ENCODE assay signal across 29 cellular contexts in genomic region chr7:88176190-88176589, GRCh38.
"Had no signal": no experiment of that assay in that cellular context is flagged by ENCODE, and none has a peak within 500 bp of the region (broad histone marks: within the 10 kb centered on the region; RNA-seq: fewer than 3 reads in every experiment).

No MANE protein-coding gene starts in this region.

- H3K36me3 ChIP-seq: stomach, suprapubic skin, thoracic aorta, thyroid gland, tibial artery, tibial nerve, transverse colon, upper lobe of left lung, upper lobe of right lung, uterus, vagina had no signal

- FAIRE-seq: urothelium cell line had no signal

- H3K27ac Mint-ChIP-seq: stimulated activated effector memory CD8-positive, alpha-beta T cell treated with anti-CD3 and anti-CD28 coated beads, Interleukin-12 subunit alpha, Interleukin-12 subunit beta, amount 100 ng/mL, for 72 hours; stimulated activated memory B cell treated with anti-CD40 and anti-IgM and Interleukin-4, amounts not matched to agents 10 μg/mL and 1 μg/mL and 100 μg/mL, for 72 hours; stimulated activated naive B cell treated with anti-CD40 and anti-IgM and Interleukin-4, amounts not matched to agents 10 μg/mL and 1 μg/mL and 100 μg/mL, for 72 hours; stimulated activated naive CD8-positive, alpha-beta T cell treated with anti-CD3 and anti-CD28 coated beads, Interleukin-15, amount 100 ng/mL, for 72 hours; stimulated activated naive CD8-positive, alpha-beta T cell treated with anti-CD3 and anti-CD28 coated beads, Interleukin-15, Interleukin-2, amounts not matched to agents 100 ng/mL and 50 ng/mL, for 24 hours; type B pancreatic cell had no signal

- H3K9me3 ChIP-seq: stomach, suprapubic skin, testis, thoracic aorta, thyroid gland, tibial artery, tibial nerve, transverse colon, upper lobe of left lung, upper lobe of right lung, uterus, vagina had no signal

- DNase-seq: stimulated activated CD4-positive, alpha-beta T cell treated with anti-CD3 and anti-CD28 coated beads, Interleukin-2, amount 100 ng/mL, for 48 hours; stimulated activated CD4-positive, alpha-beta T cell treated with anti-CD3 and anti-CD28 coated beads, Interleukin-4, amount 100 ng/mL, for 1 hour; stimulated activated CD4-positive, alpha-beta T cell treated with anti-CD3 and anti-CD28 coated beads, Interleukin-4, amount 100 ng/mL, for 24 hours; stimulated activated CD4-positive, alpha-beta T cell treated with anti-CD3 and anti-CD28 coated beads, Interleukin-4, amount 100 ng/mL, for 4 hours; stimulated activated CD8-positive, alpha-beta memory T cell treated with anti-CD3 and anti-CD28 coated beads, Interleukin-4, amount 100 ng/mL, for 48 hours; stimulated activated naive B cell treated with anti-CD40 and anti-IgM and Interleukin-4, amounts not matched to agents 10 μg/mL and 1 μg/mL and 100 μg/mL, for 72 hours; stimulated activated naive CD4-positive, alpha-beta T cell; stimulated activated naive CD4-positive, alpha-beta T cell treated with Interleukin-2 at 50 U/mL for 16 hours; stimulated activated naive CD8-positive, alpha-beta T cell treated with anti-CD3 and anti-CD28 coated beads, Interleukin-15, amount 100 ng/mL, for 72 hours; stimulated activated naive CD8-positive, alpha-beta T cell treated with anti-CD3 and anti-CD28 coated beads, Interleukin-15, Interleukin-2, amounts not matched to agents 100 U/mL and 50 U/mL, for 24 hours; stomach; substantia nigra; testis; thyroid gland; tibial artery; transverse colon; trophoblast cell; upper lobe of left lung; upper lobe of right lung; uterus had no signal

- H3K27me3 ChIP-seq: stomach, suprapubic skin, testis, thyroid gland, tibial artery, tibial nerve, transverse colon, upper lobe of left lung, upper lobe of right lung, uterus, vagina had no signal

- H3K36me3 Mint-ChIP-seq: stimulated activated effector memory CD8-positive, alpha-beta T cell treated with anti-CD3 and anti-CD28 coated beads, Interleukin-12 subunit alpha, Interleukin-12 subunit beta, amount 100 ng/mL, for 72 hours; stimulated activated memory B cell treated with anti-CD40 and anti-IgM and Interleukin-4, amounts not matched to agents 10 μg/mL and 1 μg/mL and 100 μg/mL, for 72 hours; stimulated activated naive B cell treated with anti-CD40 and anti-IgM and Interleukin-4, amounts not matched to agents 10 μg/mL and 1 μg/mL and 100 μg/mL, for 72 hours; type B pancreatic cell had no signal

- H3K4me1 ChIP-seq: stomach, suprapubic skin, testis, thyroid gland, tibial artery, tibial nerve, transverse colon, upper lobe of left lung, upper lobe of right lung, uterus, vagina had no signal

- H3K27ac ChIP-seq: stomach, suprapubic skin, testis, thoracic aorta, thyroid gland, tibial artery, tibial nerve, transverse colon, upper lobe of left lung, upper lobe of right lung, uterus, vagina had no signal

- H3K4me3 Mint-ChIP-seq: stimulated activated effector memory CD8-positive, alpha-beta T cell treated with anti-CD3 and anti-CD28 coated beads, Interleukin-12 subunit alpha, Interleukin-12 subunit beta, amount 100 ng/mL, for 72 hours; stimulated activated memory B cell treated with anti-CD40 and anti-IgM and Interleukin-4, amounts not matched to agents 10 μg/mL and 1 μg/mL and 100 μg/mL, for 72 hours; stimulated activated naive B cell treated with anti-CD40 and anti-IgM and Interleukin-4, amounts not matched to agents 10 μg/mL and 1 μg/mL and 100 μg/mL, for 72 hours; stimulated activated naive CD8-positive, alpha-beta T cell treated with anti-CD3 and anti-CD28 coated beads, Interleukin-15, amount 100 ng/mL, for 72 hours; stimulated activated naive CD8-positive, alpha-beta T cell treated with anti-CD3 and anti-CD28 coated beads, Interleukin-15, Interleukin-2, amounts not matched to agents 100 ng/mL and 50 ng/mL, for 24 hours; type B pancreatic cell had no signal

- H3K4me3 ChIP-seq: stomach, suprapubic skin, testis, thoracic aorta, thyroid gland, tibial artery, tibial nerve, transverse colon, upper lobe of left lung, upper lobe of right lung, uterus, vagina had no signal

- H3K4me1 Mint-ChIP-seq: stimulated activated effector memory CD8-positive, alpha-beta T cell treated with anti-CD3 and anti-CD28 coated beads, Interleukin-12 subunit alpha, Interleukin-12 subunit beta, amount 100 ng/mL, for 72 hours; stimulated activated memory B cell treated with anti-CD40 and anti-IgM and Interleukin-4, amounts not matched to agents 10 μg/mL and 1 μg/mL and 100 μg/mL, for 72 hours; stimulated activated naive B cell treated with anti-CD40 and anti-IgM and Interleukin-4, amounts not matched to agents 10 μg/mL and 1 μg/mL and 100 μg/mL, for 72 hours; stimulated activated naive CD8-positive, alpha-beta T cell treated with anti-CD3 and anti-CD28 coated beads, Interleukin-15, amount 100 ng/mL, for 72 hours had no signal

- H3K9me3 Mint-ChIP-seq: stimulated activated effector memory CD8-positive, alpha-beta T cell treated with anti-CD3 and anti-CD28 coated beads, Interleukin-12 subunit alpha, Interleukin-12 subunit beta, amount 100 ng/mL, for 72 hours; stimulated activated memory B cell treated with anti-CD40 and anti-IgM and Interleukin-4, amounts not matched to agents 10 μg/mL and 1 μg/mL and 100 μg/mL, for 72 hours; stimulated activated naive B cell treated with anti-CD40 and anti-IgM and Interleukin-4, amounts not matched to agents 10 μg/mL and 1 μg/mL and 100 μg/mL, for 72 hours; stimulated activated naive CD8-positive, alpha-beta T cell treated with anti-CD3 and anti-CD28 coated beads, Interleukin-15, amount 100 ng/mL, for 72 hours; stimulated activated naive CD8-positive, alpha-beta T cell treated with anti-CD3 and anti-CD28 coated beads, Interleukin-15, Interleukin-2, amounts not matched to agents 100 ng/mL and 50 ng/mL, for 24 hours; type B pancreatic cell had no signal

- ATAC-seq: stimulated activated effector memory CD8-positive, alpha-beta T cell treated with anti-CD3 and anti-CD28 coated beads, Interleukin-12 subunit alpha, Interleukin-12 subunit beta, amount 100 ng/mL, for 72 hours; stimulated activated memory B cell treated with anti-CD40 and anti-IgM and Interleukin-4, amounts not matched to agents 10 μg/mL and 1 μg/mL and 100 μg/mL, for 72 hours; stimulated activated naive B cell treated with anti-CD40 and anti-IgM and Interleukin-4, amounts not matched to agents 10 μg/mL and 1 μg/mL and 100 μg/mL, for 72 hours; stimulated activated naive CD8-positive, alpha-beta T cell treated with anti-CD3 and anti-CD28 coated beads, Interleukin-15, amount 100 ng/mL, for 72 hours; stimulated activated naive CD8-positive, alpha-beta T cell treated with anti-CD3 and anti-CD28 coated beads, Interleukin-15, Interleukin-2, amounts not matched to agents 100 U/mL and 50 U/mL, for 24 hours; upper lobe of right lung had no signal

- H3K27me3 Mint-ChIP-seq: stimulated activated memory B cell treated with anti-CD40 and anti-IgM and Interleukin-4, amounts not matched to agents 10 μg/mL and 1 μg/mL and 100 μg/mL, for 72 hours; stimulated activated naive B cell treated with anti-CD40 and anti-IgM and Interleukin-4, amounts not matched to agents 10 μg/mL and 1 μg/mL and 100 μg/mL, for 72 hours; stimulated activated naive CD8-positive, alpha-beta T cell treated with anti-CD3 and anti-CD28 coated beads, Interleukin-15, amount 100 ng/mL, for 72 hours; stimulated activated naive CD8-positive, alpha-beta T cell treated with anti-CD3 and anti-CD28 coated beads, Interleukin-15, Interleukin-2, amounts not matched to agents 100 ng/mL and 50 ng/mL, for 24 hours; type B pancreatic cell had no signal
